7 cellular contexts compared by ENCODE assay signal in genomic region chr2:169361706-169362345, GRCh38. TPM values are rescaled to one million over a fixed set of nuclear protein-coding genes. Genes with fewer than 3 reads are reported as not detected.
DNase-seq lines count a peak whose midpoint lies in the region; ATAC-seq, FAIRE-seq and TF ChIP-seq lines count a peak whose summit lies in the region.

No MANE protein-coding gene starts in this region.

- CTCF ChIA-PET in activated B cell treated with CpG ODN at 0.5 μM for 24 hours (lab: Charles Lee), result no interaction called here

- WGBS in neuronal stem cell (ENCODE audit: extremely low coverage in 2 of 2, insufficient read length in 2 of 2, insufficient replicate concordance in 1 of 2), 2 donors, result no CpG with 5 or more reads among the region's 57 CpGs

- no peak for ATAC-seq in activated B cell treated with CpG ODN at 0.5 μM for 24 hours (ENCODE audit: low read depth)

- H2BK12ac ChIP-seq in neuronal stem cell (ENCODE audit: low read length), result peak overlapping the region; percentile 91

- H3K4me2 ChIP-seq in neuronal stem cell (ENCODE audit: insufficient read depth, low read length, poor library complexity, severe bottlenecking), result peak overlapping the region; percentile 99

- H3K36me3 Mint-ChIP-seq in activated B cell treated with CpG ODN at 0.5 μM for 24 hours (ENCODE audit: low read depth), result peaks cover 2% of the 10 kb centered on the region

- peak overlapping the region; percentile 87 for H3K4ac ChIP-seq in neuronal stem cell (ENCODE audit: low read length)

- FAIRE-seq in D721Med (lab: Jason Lieb, UNC), result no peak

- H3K27me3 ChIP-seq in H7 (ENCODE audit: control insufficient read depth, insufficient read depth, low read length) (peaks cover 54% of the 10 kb centered on the region), neuronal stem cell (ENCODE audit: control insufficient read depth in 3 of 3, insufficient read depth in 3 of 3, low read depth in 1 of 3, low read length in 3 of 3) (peaks cover 0 to 4% (median 0%) of the 10 kb centered on the region in 3 experiments)

- no peak overlapping the region for H4K8ac ChIP-seq in neuronal stem cell (ENCODE audit: low read depth, low read length)

- POLR2A ChIA-PET in activated B cell treated with CpG ODN at 0.5 μM for 24 hours (lab: Charles Lee), result no interaction called here

- peaks cover 7% of the 10 kb centered on the region for H3K79me1 ChIP-seq in neuronal stem cell (ENCODE audit: low read depth, low read length)

- peak overlapping the region; percentile 88 for H3K4me3 Mint-ChIP-seq in activated B cell treated with CpG ODN at 0.5 μM for 24 hours

- H3K27ac Mint-ChIP-seq in activated B cell treated with CpG ODN at 0.5 μM for 24 hours, result no peak overlapping the region

- peak overlapping the region; percentile 98 for H2BK120ac ChIP-seq in neuronal stem cell (ENCODE audit: low read depth, low read length)

- peak overlapping the region; percentile 94 for H3K23ac ChIP-seq in neuronal stem cell (ENCODE audit: low read depth, low read length, poor library complexity)

- H3K4me3 ChIP-seq in H7 (ENCODE audit: insufficient read depth, low read depth, low read length) (peak overlapping the region; percentile 60), fibroblast of the aortic adventitia (ENCODE audit: low read depth, low read length) (peak overlapping the region; percentile 37), neuronal stem cell (ENCODE audit: low read length in 2 of 2) (peak overlapping the region; percentile 85 to 99)

- peaks cover 48% of the 10 kb centered on the region for H3K27me3 Mint-ChIP-seq in activated B cell treated with CpG ODN at 0.5 μM for 24 hours

- peak overlapping the region; percentile 95 for H2AFZ ChIP-seq in neuronal stem cell (ENCODE audit: low read length)

- H2BK5ac ChIP-seq in neuronal stem cell (ENCODE audit: low read length), result peak overlapping the region; percentile 63

- H3K4me1 Mint-ChIP-seq in activated B cell treated with CpG ODN at 0.5 μM for 24 hours, result peaks cover 38% of the 10 kb centered on the region

- H3K4me1 ChIP-seq in neuronal stem cell (ENCODE audit: control insufficient read depth in 2 of 2, insufficient read depth in 1 of 2, low read depth in 1 of 2, low read length in 2 of 2), result peaks cover 17 to 27% of the 10 kb centered on the region in 2 donors

- peak overlapping the region; percentile 49 for H4K91ac ChIP-seq in neuronal stem cell (ENCODE audit: low read depth, low read length, poor library complexity)

- peak overlapping the region; percentile 100 for H3K9ac ChIP-seq in neuronal stem cell (ENCODE audit: low read depth, low read length, poor library complexity)

- no peaks in the 10 kb centered on the region for H3K36me3 ChIP-seq in H7 (replicated peaks; ENCODE audit: control insufficient read depth, insufficient read depth, low read length)
- peaks cover 2 to 15% of the 10 kb centered on the region in 2 donors for H3K36me3 ChIP-seq in neuronal stem cell (replicated peaks in 1 of 2; ENCODE audit: control insufficient read depth in 2 of 2, insufficient read depth in 2 of 2, low read length in 2 of 2)

- TF ChIP-seq CTCF in activated B cell treated with CpG ODN at 0.5 μM for 24 hours (IDR thresholded peaks at IDR 0.05), result no peak
- TF ChIP-seq CTCF in fibroblast of the aortic adventitia (IDR thresholded peaks at IDR 0.05; ENCODE audit: insufficient read depth, low read length), result no peak
- no peak for TF ChIP-seq CTCF in D721Med (IDR thresholded peaks at IDR 0.05; ENCODE audit: insufficient read depth, missing control alignments)

- DNase-seq in H7 (peak; percentile 78), activated B cell treated with CpG ODN at 0.5 μM for 24 hours (peak; percentile 18), fibroblast of the aortic adventitia (ENCODE audit: low read depth) (peak; percentile 3), neuronal stem cell (ENCODE audit: low spot score) (peak; percentile 38), SIG-M5 treated with dmso at 0.1 percent for 504 hours (lab: John Stamatoyannopoulos, UW; ENCODE audit: unreplicated experiment) (no peak), mesenteric fat pad (ENCODE audit: low spot score) (no peak), D721Med (ENCODE audit: insufficient read length, low spot score) (no peak)

- no peaks in the 10 kb centered on the region for H3K9me3 ChIP-seq in neuronal stem cell (replicated peaks in 1 of 2; ENCODE audit: control insufficient read depth in 2 of 2, insufficient read depth in 1 of 2, low read depth in 1 of 2, low read length in 2 of 2)

- peak overlapping the region; percentile 93 for H2AK5ac ChIP-seq in neuronal stem cell (ENCODE audit: low read depth, low read length)

- peak overlapping the region; percentile 76 for H3K27ac ChIP-seq in neuronal stem cell (replicated peaks; ENCODE audit: low read length)

- H3K18ac ChIP-seq in neuronal stem cell (ENCODE audit: low read length), result peak overlapping the region; percentile 99

- H3K9me3 Mint-ChIP-seq in activated B cell treated with CpG ODN at 0.5 μM for 24 hours, result no peaks in the 10 kb centered on the region

- H3K14ac ChIP-seq in neuronal stem cell (ENCODE audit: low read length), result peak overlapping the region; percentile 100

- H2BK15ac ChIP-seq in neuronal stem cell (ENCODE audit: low read length), result peak overlapping the region; percentile 63

- intact Hi-C loops in activated B cell treated with CpG ODN at 0.5 μM for 24 hours (cut with micrococcal nuclease), result loop anchor here (5.0 to 10.0 kb wide), 3 partner anchors 213 to 1450 kb away; partner anchors contain the start of genes CERS6 and FASTKD1

RNA-seq across cellular contexts. Expression of gene LRP2, which starts 0.5 kb away (rescaled TPM):
- total RNA-seq in H7 (2014; rRNA removed; shearing (Covaris generic)), result 1.1 and 1.3 TPM in 2 replicates
- total RNA-seq in activated B cell treated with CpG ODN at 0.5 μM for 24 hours, result not detected in 2 replicates
- 0.41 TPM in 1 of 2 replicates, not detected in the other for total RNA-seq in fibroblast of the aortic adventitia (ENCODE audit: low replicate concordance)
- 53.3 TPM for polyA plus RNA-seq in neuronal stem cell (2013, experiment 1 of 2)
- polyA plus RNA-seq in neuronal stem cell (2013, experiment 2 of 2), result 53.2 TPM
- not detected for total RNA-seq in mesenteric fat pad

Comparison
In these comparisons a context has a peak if more than half of its experiments do, and no peak if none do; other contexts are left out.
1. DNase-seq: peak in H7 (single experiment), activated B cell treated with CpG ODN at 0.5 μM for 24 hours (single experiment), fibroblast of the aortic adventitia (single experiment) and neuronal stem cell (single experiment); none in SIG-M5 treated with dmso at 0.1 percent for 504 hours (single experiment), mesenteric fat pad (single experiment) and D721Med (single experiment).
2. H3K4me3 ChIP-seq: peak in every context shown above with its lines; median percentile 92 in neuronal stem cell; 60 in H7; 37 in fibroblast of the aortic adventitia.